In the genomic region with DNA sequence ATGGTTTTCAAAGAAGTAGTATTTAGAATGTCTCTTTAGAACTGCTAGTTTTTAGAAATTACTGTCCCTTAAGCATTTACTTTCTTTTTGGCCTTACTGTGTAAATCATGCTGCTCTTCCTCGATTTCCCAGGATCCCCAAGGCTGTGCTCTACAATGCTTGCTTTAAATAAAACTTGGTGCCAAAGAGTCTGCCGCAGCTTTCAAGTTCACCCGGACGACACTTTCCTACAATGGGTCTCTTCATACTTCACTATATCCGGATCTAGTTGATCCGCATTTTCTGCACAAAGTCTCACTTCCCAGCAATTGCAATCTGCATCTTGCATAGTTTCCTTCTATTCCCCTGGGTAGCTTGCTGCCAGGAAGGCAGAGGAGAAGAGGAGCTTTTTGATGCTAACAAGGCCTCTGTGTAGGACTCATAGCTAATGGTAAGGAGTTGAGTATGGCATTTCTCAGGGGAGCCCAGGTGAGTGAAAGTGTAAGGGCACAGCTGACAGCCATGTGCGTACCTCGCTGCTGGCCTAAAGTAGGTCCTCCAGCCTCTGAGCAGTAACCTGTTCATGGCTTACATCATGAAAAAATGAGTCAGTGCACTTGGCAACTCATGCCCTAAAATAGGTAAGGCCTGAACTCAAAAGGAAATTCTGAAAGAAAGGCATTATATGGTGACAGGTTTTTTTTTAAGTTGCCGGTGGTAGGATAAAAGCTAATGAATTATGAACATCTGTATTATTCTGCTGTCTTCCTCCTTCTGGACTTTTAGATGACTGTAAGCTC, we compare ENCODE assay signal across 16 cellular contexts.
DNase-seq lines count a peak whose midpoint lies in the region; TF ChIP-seq lines count a peak whose summit lies in the region.
"Had no signal": no experiment of that assay in that cellular context is flagged by ENCODE, and none has a peak within 500 bp of the region (broad histone marks: within the 10 kb centered on the region; RNA-seq: fewer than 3 reads in every experiment).

No MANE protein-coding gene starts in this region.

- H3K9me3 ChIP-seq in left ventricle myocardium inferior (replicated peaks) (no peaks in the 10 kb centered on the region), esophagus muscularis mucosa (no peaks in the 10 kb centered on the region), transverse colon (no peaks in the 10 kb centered on the region)
- H3K9me3 ChIP-seq: A549; BLaER1 treated with 17β-estradiol and CSF1 and Interleukin-3, amounts not matched to agents 10 nM and 100 nM; MG63 had no signal

- H3K36me3 Mint-ChIP-seq in activated T-cell treated with anti-CD3 and anti-CD28 coated beads, Interleukin-2, amount 50 U/mL, for 24 hours (ENCODE audit: low read depth), result no peaks in the 10 kb centered on the region

- intact Hi-C loops in left ventricle myocardium inferior (cut with micrococcal nuclease), result no loop called here
- intact Hi-C loops in cardiac septum (cut with DNase I), result loop anchor here (5.0 kb wide), 1 partner anchor 102 kb away; the partner anchor contains the start of gene ENOX1
- intact Hi-C loops in esophagus muscularis mucosa (cut with DNase I), result no loop called here
- intact Hi-C loops in transverse colon (cut with DNase I; ENCODE audit: low total_unique reads), result no loop called here

- no peak for DNase-seq in left ventricle myocardium inferior
- no peak for DNase-seq in cardiac septum (ENCODE audit: low spot score)
- no peak for DNase-seq in esophagus muscularis mucosa (ENCODE audit: extremely low spot score)
- peak; percentile 13 for DNase-seq in midbrain (lab: John Stamatoyannopoulos, UW)
- DNase-seq in transverse colon, result no peak
- DNase-seq in activated naive CD4-positive, alpha-beta T cell treated with anti-CD3 and anti-CD28 coated beads, Interleukin-2, amount 50 U/mL, for 16 hours, result no peak
- no peak for DNase-seq in activated T-cell treated with anti-CD3 and anti-CD28 coated beads, Interleukin-2, amount 50 U/mL, for 24 hours
- DNase-seq in CD1c-positive myeloid dendritic cell (ENCODE audit: extremely low spot score), result no peak
- DNase-seq: HFFc6, MG63, NCI-H1092 treated with DMSO at 0.1 percent for 48 hours, NCI-H1694, NCI-H510A treated with DMSO at 0.1 percent for 48 hours, Right ventricle myocardium superior had no signal

- H3K4me3 ChIP-seq in left ventricle myocardium inferior, result no peak overlapping the region
- H3K4me3 ChIP-seq in esophagus muscularis mucosa, result no peak overlapping the region
- H3K4me3 ChIP-seq in transverse colon, result no peak overlapping the region
- H3K4me3 ChIP-seq: A549; BLaER1 treated with 17β-estradiol and CSF1 and Interleukin-3, amounts not matched to agents 10 nM and 100 nM; MG63 had no signal

- H3K4me1 Mint-ChIP-seq in activated T-cell treated with anti-CD3 and anti-CD28 coated beads, Interleukin-2, amount 50 U/mL, for 24 hours (ENCODE audit: low read depth), result no peaks in the 10 kb centered on the region

- TF ChIP-seq CTCF in left ventricle myocardium inferior (IDR thresholded peaks at IDR 0.05; ENCODE audit: borderline replicate concordance) (no peak), esophagus muscularis mucosa (IDR thresholded peaks at IDR 0.05) (no peak), transverse colon (IDR thresholded peaks at IDR 0.05) (no peak)

- no peak overlapping the region for H3K27ac Mint-ChIP-seq in activated T-cell treated with anti-CD3 and anti-CD28 coated beads, Interleukin-2, amount 50 U/mL, for 24 hours
- H3K27ac Mint-ChIP-seq: HFFc6 had no signal

- H3K27me3 ChIP-seq in left ventricle myocardium inferior (ENCODE audit: low read depth) (no peaks in the 10 kb centered on the region), esophagus muscularis mucosa (no peaks in the 10 kb centered on the region), transverse colon (no peaks in the 10 kb centered on the region)
- H3K27me3 ChIP-seq: BLaER1 treated with 17β-estradiol and CSF1 and Interleukin-3, amounts not matched to agents 10 nM and 100 nM; MG63 had no signal

- TF ChIP-seq POLR2A in esophagus muscularis mucosa (IDR thresholded peaks at IDR 0.05; ENCODE audit: low read depth) (no peak), transverse colon (IDR thresholded peaks at IDR 0.05) (no peak)

- peak overlapping the region; percentile 53 for H3K27ac ChIP-seq in left ventricle myocardium inferior (replicated peaks)
- peak overlapping the region; percentile 64 to 79 (median 76) for H3K27ac ChIP-seq in esophagus muscularis mucosa (replicated peaks in 1 of 4)
- H3K27ac ChIP-seq in transverse colon, result peak overlapping the region in 3 of 4 donors; percentile 32 to 70 (median 53)
- H3K27ac ChIP-seq: A549; BLaER1 treated with 17β-estradiol and CSF1 and Interleukin-3, amounts not matched to agents 10 nM and 100 nM had no signal

- H3K36me3 ChIP-seq in left ventricle myocardium inferior (no peaks in the 10 kb centered on the region), esophagus muscularis mucosa (no peaks in the 10 kb centered on the region), transverse colon (no peaks in the 10 kb centered on the region)
- H3K36me3 ChIP-seq: BLaER1 treated with 17β-estradiol and CSF1 and Interleukin-3, amounts not matched to agents 10 nM and 100 nM; MG63 had no signal

- no peak for TF ChIP-seq EP300 in esophagus muscularis mucosa (IDR thresholded peaks at IDR 0.05)
- no peak for TF ChIP-seq EP300 in transverse colon (IDR thresholded peaks at IDR 0.05; ENCODE audit: low read depth)

- no peaks in the 10 kb centered on the region for H3K9me3 Mint-ChIP-seq in activated T-cell treated with anti-CD3 and anti-CD28 coated beads, Interleukin-2, amount 50 U/mL, for 24 hours
- H3K9me3 Mint-ChIP-seq: HFFc6 had no signal

- H3K4me3 Mint-ChIP-seq in activated T-cell treated with anti-CD3 and anti-CD28 coated beads, Interleukin-2, amount 50 U/mL, for 24 hours, result no peak overlapping the region
- H3K4me3 Mint-ChIP-seq: HFFc6 had no signal

- 84% methylated on average over 9 of the region's 9 CpGs for WGBS in esophagus muscularis mucosa
- WGBS in transverse colon (ENCODE audit: low coverage in 1 of 2), 2 donors, result 76 to 81% methylated on average over 4 to 9 of the region's 9 CpGs

- in situ Hi-C loops in transverse colon (cut with MboI; ENCODE audit: low pct_ligation_motif_present in 1 of 4, low pct_unique_long_range_greater_than_20kb in 1 of 4, low sequenced_read_pairs in 3 of 4), result no loop called here

- H3K27me3 Mint-ChIP-seq in activated T-cell treated with anti-CD3 and anti-CD28 coated beads, Interleukin-2, amount 50 U/mL, for 24 hours, result peaks cover 7% of the 10 kb centered on the region

- H3K4me1 ChIP-seq in left ventricle myocardium inferior (peaks cover 62% of the 10 kb centered on the region), esophagus muscularis mucosa (peaks cover 47 to 76% (median 60%) of the 10 kb centered on the region in 4 donors), transverse colon (peaks cover 0 to 19% (median 5%) of the 10 kb centered on the region in 4 donors)
- H3K4me1 ChIP-seq: BLaER1 treated with 17β-estradiol and CSF1 and Interleukin-3, amounts not matched to agents 10 nM and 100 nM had no signal
